Comparison of ENCODE assay signal across 11 cellular contexts in genomic region chr3:133136114-133137041, GRCh38.
A peak's percentile ranks its signal among the peaks of the same experiment; 100 is the strongest.
DNase-seq lines count a peak whose midpoint lies in the region; ATAC-seq, FAIRE-seq and TF ChIP-seq lines count a peak whose summit lies in the region.
"Had no signal": no experiment of that assay in that cellular context is flagged by ENCODE, and none has a peak within 500 bp of the region (broad histone marks: within the 10 kb centered on the region; RNA-seq: fewer than 3 reads in every experiment).

No MANE protein-coding gene starts in this region.

- no peaks in the 10 kb centered on the region for H3K9me3 ChIP-seq in endothelial cell of umbilical vein (replicated peaks; ENCODE audit: control insufficient read depth, insufficient read depth, low read length)
- no peaks in the 10 kb centered on the region for H3K9me3 ChIP-seq in right atrium auricular region
- H3K9me3 ChIP-seq: SJSA1 had no signal

- no peaks in the 10 kb centered on the region for H3K36me3 Mint-ChIP-seq in naive thymus-derived CD8-positive, alpha-beta T cell
- no peaks in the 10 kb centered on the region for H3K36me3 Mint-ChIP-seq in activated T-helper 17 cell treated with anti-CD3 and anti-CD28 coated beads, Interleukin-2, amount 50 U/mL, for 72 hours (ENCODE audit: low read depth)
- H3K36me3 Mint-ChIP-seq: natural killer cell treated with Interleukin-12 subunit alpha and Interleukin-12 subunit beta and Interleukin-15 and Interleukin-18, amount 100 ng/mL, for 72 hours had no signal

- H2AFZ ChIP-seq in endothelial cell of umbilical vein (ENCODE audit: low read depth, low read length), result no peak overlapping the region

- H3K4me1 Mint-ChIP-seq in naive thymus-derived CD8-positive, alpha-beta T cell, result no peaks in the 10 kb centered on the region
- no peaks in the 10 kb centered on the region for H3K4me1 Mint-ChIP-seq in activated T-helper 17 cell treated with anti-CD3 and anti-CD28 coated beads, Interleukin-2, amount 50 U/mL, for 72 hours

- dilution Hi-C loops in endothelial cell of umbilical vein (cut with MboI; ENCODE audit: extremely low pct_ligation_motif_present, low sequenced_read_pairs), result no loop called here

- no peaks in the 10 kb centered on the region for H3K4me1 ChIP-seq in endothelial cell of umbilical vein (ENCODE audit: control insufficient read depth, extremely low read depth, insufficient read depth, low read length)
- H3K4me1 ChIP-seq in right atrium auricular region, result peaks cover 0 to 10% of the 10 kb centered on the region in 2 donors
- H3K4me1 ChIP-seq: SJSA1 had no signal

- H3K27me3 Mint-ChIP-seq in naive thymus-derived CD8-positive, alpha-beta T cell, result peaks cover 4 to 19% (median 6%) of the 10 kb centered on the region in 5 donors
- H3K27me3 Mint-ChIP-seq in activated T-helper 17 cell treated with anti-CD3 and anti-CD28 coated beads, Interleukin-2, amount 50 U/mL, for 72 hours, result peaks cover 5% of the 10 kb centered on the region

- no peak overlapping the region for H3K9ac ChIP-seq in endothelial cell of umbilical vein (replicated peaks; ENCODE audit: extremely low read depth, insufficient read depth, low read length)

- intact Hi-C loops in endothelial cell of umbilical vein (cut with micrococcal nuclease), result no loop called here

- H3K36me3 ChIP-seq in endothelial cell of umbilical vein (ENCODE audit: control insufficient read depth in 2 of 2, extremely low read depth in 1 of 2, insufficient read depth in 2 of 2, low read length in 2 of 2) (no peaks in the 10 kb centered on the region), right atrium auricular region (no peaks in the 10 kb centered on the region)
- H3K36me3 ChIP-seq: SJSA1 had no signal

- no peak overlapping the region for H3K27ac Mint-ChIP-seq in naive thymus-derived CD8-positive, alpha-beta T cell
- no peak overlapping the region for H3K27ac Mint-ChIP-seq in activated T-helper 17 cell treated with anti-CD3 and anti-CD28 coated beads, Interleukin-2, amount 50 U/mL, for 72 hours
- H3K27ac Mint-ChIP-seq: natural killer cell treated with Interleukin-12 subunit alpha and Interleukin-12 subunit beta and Interleukin-15 and Interleukin-18, amount 100 ng/mL, for 72 hours had no signal

- H3K27ac ChIP-seq in endothelial cell of umbilical vein (ENCODE audit: insufficient read depth, low read depth, low read length) (no peak overlapping the region), right atrium auricular region (no peak overlapping the region)
- H3K27ac ChIP-seq: SJSA1 had no signal

- no peaks in the 10 kb centered on the region for H3K27me3 ChIP-seq in endothelial cell of umbilical vein (ENCODE audit: control insufficient read depth in 2 of 2, insufficient read depth in 2 of 2, low read length in 2 of 2)
- H3K27me3 ChIP-seq in right atrium auricular region, result no peaks in the 10 kb centered on the region

- H3K79me2 ChIP-seq in endothelial cell of umbilical vein (ENCODE audit: control insufficient read depth, insufficient read depth, low read length), result no peaks in the 10 kb centered on the region

- CTCF ChIA-PET in endothelial cell of umbilical vein (lab: Charles Lee), result no interaction called here

- H3K9me3 Mint-ChIP-seq in naive thymus-derived CD8-positive, alpha-beta T cell, result no peaks in the 10 kb centered on the region
- peaks cover 3% of the 10 kb centered on the region for H3K9me3 Mint-ChIP-seq in activated T-helper 17 cell treated with anti-CD3 and anti-CD28 coated beads, Interleukin-2, amount 50 U/mL, for 72 hours

- BruUV-seq in endothelial cell of umbilical vein (replicated peaks; lab: Mats Ljungman, UMichigan), result no TSS peak

- H4K20me1 ChIP-seq in endothelial cell of umbilical vein (replicated peaks; ENCODE audit: control insufficient read depth, extremely low read depth, insufficient read depth, low read length), result no peaks in the 10 kb centered on the region

- H3K4me2 ChIP-seq in endothelial cell of umbilical vein (ENCODE audit: insufficient read depth, low read length), result no peak overlapping the region

- TF ChIP-seq CTCF in endothelial cell of umbilical vein (IDR thresholded peaks at IDR 0.05; ENCODE audit: extremely low read depth in 1 of 2, insufficient read depth in 1 of 2, low read depth in 1 of 2, low read length in 2 of 2) (no peak), right atrium auricular region (IDR thresholded peaks at IDR 0.05) (no peak)

- no peak overlapping the region for H3K4me3 ChIP-seq in endothelial cell of umbilical vein (replicated peaks in 1 of 3; ENCODE audit: insufficient read depth in 1 of 3, low read depth in 1 of 3, low read length in 3 of 3)
- H3K4me3 ChIP-seq in right atrium auricular region, result no peak overlapping the region
- H3K4me3 ChIP-seq: SJSA1 had no signal

- FAIRE-seq in endothelial cell of umbilical vein (lab: Jason Lieb, UNC), result no peak

- no peak for TF ChIP-seq POLR2A in endothelial cell of umbilical vein (IDR thresholded peaks at IDR 0.05; ENCODE audit: low read depth, low read length)

- DNase-seq in NCI-H146 treated with DMSO at 0.1 percent for 48 hours (lab: John Stamatoyannopoulos, UW; ENCODE audit: unreplicated experiment) (peak; percentile 93), endothelial cell of umbilical vein (ENCODE audit: low read depth, low spot score) (no peak), right atrium auricular region (ENCODE audit: low spot score) (no peak)
- no peak for DNase-seq in naive thymus-derived CD8-positive, alpha-beta T cell
- no peak for DNase-seq in stimulated activated CD4-positive, alpha-beta T cell treated with anti-CD3 and anti-CD28 coated beads, Interleukin-4, amount 100 ng/mL, for 24 hours
- DNase-seq: activated effector memory CD4-positive, alpha-beta T cell treated with anti-CD3 and anti-CD28 coated beads, Interleukin-2, amount 50 U/mL, for 16 hours had no signal

- no peak overlapping the region for H3K4me3 Mint-ChIP-seq in naive thymus-derived CD8-positive, alpha-beta T cell
- H3K4me3 Mint-ChIP-seq in activated T-helper 17 cell treated with anti-CD3 and anti-CD28 coated beads, Interleukin-2, amount 50 U/mL, for 72 hours, result no peak overlapping the region
- H3K4me3 Mint-ChIP-seq: natural killer cell treated with Interleukin-12 subunit alpha and Interleukin-12 subunit beta and Interleukin-15 and Interleukin-18, amount 100 ng/mL, for 72 hours had no signal

- POLR2A ChIA-PET in endothelial cell of umbilical vein (lab: Charles Lee), result no interaction called here
- POLR2A ChIA-PET in naive thymus-derived CD8-positive, alpha-beta T cell (lab: Charles Lee), result no interaction called here

- H3K9me1 ChIP-seq in endothelial cell of umbilical vein (replicated peaks; ENCODE audit: control insufficient read depth, extremely low read depth, insufficient read depth, low read length), result no peaks in the 10 kb centered on the region

- ATAC-seq in GM18519 (IDR thresholded peaks at IDR 0.05; ENCODE audit: low FRiP score, unreplicated experiment) (peak; percentile 54), HG02610 (IDR thresholded peaks at IDR 0.05; ENCODE audit: unreplicated experiment) (peak; percentile 85)
- no peak for ATAC-seq in naive thymus-derived CD8-positive, alpha-beta T cell
- ATAC-seq in activated T-helper 17 cell treated with anti-CD3 and anti-CD28 coated beads, Interleukin-2, amount 50 U/mL, for 72 hours (replicated peaks), result no peak
- ATAC-seq: natural killer cell treated with Interleukin-12 subunit alpha and Interleukin-12 subunit beta and Interleukin-15 and Interleukin-18, amount 100 ng/mL, for 72 hours had no signal

TF ChIP-seq in endothelial cell of umbilical vein, 7 proteins besides CTCF, POLR2A, EP300 and RAD21:
- TF ChIP-seq JUN (IDR thresholded peaks at IDR 0.05; ENCODE audit: borderline replicate concordance, insufficient read depth, insufficient read length, low read depth), result no peak
- TF ChIP-seq FOS (IDR thresholded peaks at IDR 0.05; ENCODE audit: borderline replicate concordance, insufficient read depth, low read length), result peak; percentile 24
- TF ChIP-seq, protein P1, sequence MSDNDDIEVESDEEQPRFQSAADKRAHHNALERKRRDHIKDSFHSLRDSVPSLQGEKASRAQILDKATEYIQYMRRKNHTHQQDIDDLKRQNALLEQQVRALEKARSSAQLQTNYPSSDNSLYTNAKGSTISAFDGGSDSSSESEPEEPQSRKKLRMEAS (IDR thresholded peaks at IDR 0.05; ENCODE audit: insufficient read depth, insufficient read length), result no peak

Comparison
In these comparisons a context has a peak if more than half of its experiments do, and no peak if none do; other contexts are left out.
1. ATAC-seq: peak in GM18519 (single experiment) and HG02610 (single experiment); none in naive thymus-derived CD8-positive, alpha-beta T cell (0 of 2) and activated T-helper 17 cell treated with anti-CD3 and anti-CD28 coated beads, Interleukin-2, amount 50 U/mL, for 72 hours (single experiment).